ENCODE assay signal across 15 cellular contexts in the genomic region with DNA sequence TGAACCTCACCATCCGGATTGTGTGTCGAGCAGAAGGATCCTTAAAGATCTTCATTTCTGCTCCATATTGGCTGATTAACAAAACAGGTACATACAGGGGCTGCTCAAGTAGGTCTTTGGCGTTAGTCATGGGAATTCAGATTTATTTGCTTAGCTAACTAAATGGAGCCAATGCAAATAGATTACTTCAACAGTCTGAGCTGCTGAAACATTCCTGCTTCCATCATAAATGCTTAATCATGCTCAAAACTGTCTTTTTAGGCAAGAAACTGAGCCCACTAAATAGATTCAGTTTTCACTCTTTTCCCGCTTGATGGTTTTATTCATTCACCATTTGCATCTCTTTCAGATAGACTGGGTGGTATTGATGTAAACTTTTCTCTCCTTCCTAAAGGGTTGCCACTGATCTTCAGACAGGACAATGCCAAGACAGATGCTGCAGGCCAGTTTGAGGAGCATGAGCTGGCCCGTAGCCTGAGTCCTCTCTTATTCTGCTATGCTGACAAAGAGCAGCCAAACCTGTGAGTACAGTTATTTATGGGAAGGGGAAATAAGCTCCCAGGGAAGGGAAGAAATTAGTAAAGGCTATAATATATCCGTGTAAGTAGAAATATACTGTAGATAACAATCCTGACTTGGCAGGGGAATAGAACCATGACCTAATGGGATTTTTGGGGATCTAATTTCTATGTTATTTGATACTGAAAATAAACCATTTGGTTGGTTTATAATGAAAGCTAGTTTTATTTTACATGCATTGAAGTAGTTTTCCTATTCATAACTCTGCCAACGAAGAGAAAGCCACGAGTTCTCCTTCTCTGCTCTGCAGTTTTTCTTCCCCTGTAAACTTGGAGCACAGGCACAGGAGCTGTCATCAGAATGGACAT.
DNase-seq lines count a peak whose midpoint lies in the region; ATAC-seq and TF ChIP-seq lines count a peak whose summit lies in the region.
"Had no signal": no experiment of that assay in that cellular context is flagged by ENCODE, and none has a peak within 500 bp of the region (broad histone marks: within the 10 kb centered on the region; RNA-seq: fewer than 3 reads in every experiment).

No MANE protein-coding gene starts in this region.

- peak overlapping the region; percentile 25 for H3K27ac ChIP-seq in psoas muscle
- H3K27ac ChIP-seq in effector memory CD4-positive, alpha-beta T cell (ENCODE audit: insufficient read depth, low read length, poor library complexity, severe bottlenecking): no peak overlapping the region

- peaks cover 12% of the 10 kb centered on the region for H3K4me1 ChIP-seq in psoas muscle
- H3K4me1 ChIP-seq in effector memory CD4-positive, alpha-beta T cell (ENCODE audit: control insufficient read depth, insufficient read depth, low read length, poor library complexity, severe bottlenecking): no peaks in the 10 kb centered on the region
- H3K4me1 ChIP-seq: BE2C had no signal

- H3K36me3 Mint-ChIP-seq in activated naive CD4-positive, alpha-beta T cell treated with anti-CD3 and anti-CD28 coated beads, Interleukin-2, amount 50 U/mL, for 72 hours: peaks cover 9 to 22% of the 10 kb centered on the region in 2 donors

- H3K36me3 ChIP-seq in psoas muscle (ENCODE audit: insufficient read depth in 1 of 2, low read depth in 1 of 2): peaks cover 15 to 89% of the 10 kb centered on the region in 2 donors
- H3K36me3 ChIP-seq in effector memory CD4-positive, alpha-beta T cell (ENCODE audit: control insufficient read depth, insufficient read depth, low read length): peaks cover 32% of the 10 kb centered on the region
- H3K36me3 ChIP-seq: BE2C had no signal

- WGBS in psoas muscle, 3 donors: 52 to 58% (median 54%) methylated on average over 8 of the region's 8 CpGs

- DNase-seq in DMS53 (lab: John Stamatoyannopoulos, UW): peak; percentile 86
- peak; percentile 54 to 60 for DNase-seq in SHP77 (lab: John Stamatoyannopoulos, UW)
- DNase-seq in fibroblast of the aortic adventitia (ENCODE audit: low read depth): peak; percentile 75
- no peak for DNase-seq in psoas muscle
- no peak for DNase-seq in activated naive CD4-positive, alpha-beta T cell treated with anti-CD3 and anti-CD28 coated beads, Interleukin-2, amount 50 U/mL, for 72 hours (ENCODE audit: low spot score in 2 of 2)
- DNase-seq in globus pallidus (ENCODE audit: low spot score): no peak
- DNase-seq in effector memory CD4-positive, alpha-beta T cell: no peak
- DNase-seq: activated CD8-positive, alpha-beta memory T cell treated with anti-CD3 and anti-CD28 coated beads, Interleukin-2, amount 50 U/mL, for 48 hours; BE2C; immature natural killer cell; MM.1S; naive thymus-derived CD8-positive, alpha-beta T cell; NCI-H526 had no signal

- ATAC-seq in psoas muscle (peak; percentile 34 to 76 (median 66)), HG03469 (IDR thresholded peaks at IDR 0.05; ENCODE audit: unreplicated experiment) (no peak)
- no peak for ATAC-seq in activated naive CD4-positive, alpha-beta T cell treated with anti-CD3 and anti-CD28 coated beads, Interleukin-2, amount 50 U/mL, for 72 hours
- ATAC-seq: naive thymus-derived CD8-positive, alpha-beta T cell; WTC11 had no signal

- no peaks in the 10 kb centered on the region for H3K27me3 ChIP-seq in psoas muscle (ENCODE audit: insufficient read depth in 3 of 3, low read length in 2 of 3)
- no peaks in the 10 kb centered on the region for H3K27me3 ChIP-seq in effector memory CD4-positive, alpha-beta T cell (replicated peaks; ENCODE audit: control insufficient read depth, insufficient read depth, low read length, poor library complexity, severe bottlenecking)
- H3K27me3 ChIP-seq: BE2C had no signal

- no peak overlapping the region for H3K27ac Mint-ChIP-seq in activated naive CD4-positive, alpha-beta T cell treated with anti-CD3 and anti-CD28 coated beads, Interleukin-2, amount 50 U/mL, for 72 hours
- H3K27ac Mint-ChIP-seq: WTC11 had no signal

- no peaks in the 10 kb centered on the region for H3K9me3 ChIP-seq in psoas muscle
- no peaks in the 10 kb centered on the region for H3K9me3 ChIP-seq in effector memory CD4-positive, alpha-beta T cell (ENCODE audit: control insufficient read depth, low read length)
- H3K9me3 ChIP-seq: BE2C had no signal

- intact Hi-C loops in psoas muscle (cut with DNase I): no loop called here

- H3K9me3 Mint-ChIP-seq in activated naive CD4-positive, alpha-beta T cell treated with anti-CD3 and anti-CD28 coated beads, Interleukin-2, amount 50 U/mL, for 72 hours: no peaks in the 10 kb centered on the region
- H3K9me3 Mint-ChIP-seq: immature natural killer cell; naive thymus-derived CD8-positive, alpha-beta T cell; WTC11 had no signal

- no peak overlapping the region for H3K4me3 ChIP-seq in fibroblast of the aortic adventitia (ENCODE audit: low read depth, low read length)
- no peak overlapping the region for H3K4me3 ChIP-seq in psoas muscle
- H3K4me3 ChIP-seq in effector memory CD4-positive, alpha-beta T cell (ENCODE audit: insufficient read depth, low read depth, low read length, poor library complexity, severe bottlenecking): no peak overlapping the region

- no peak for TF ChIP-seq CTCF in fibroblast of the aortic adventitia (IDR thresholded peaks at IDR 0.05; ENCODE audit: insufficient read depth, low read length)
- no peak for TF ChIP-seq CTCF in psoas muscle (IDR thresholded peaks at IDR 0.05)

Comparison
In these comparisons a context has a peak if more than half of its experiments do, and no peak if none do; other contexts are left out.
1. DNase-seq: peak in DMS53 (single experiment), SHP77 (2 of 2) and fibroblast of the aortic adventitia (single experiment); none in psoas muscle (0 of 2), activated naive CD4-positive, alpha-beta T cell treated with anti-CD3 and anti-CD28 coated beads, Interleukin-2, amount 50 U/mL, for 72 hours (0 of 2), globus pallidus (single experiment) and effector memory CD4-positive, alpha-beta T cell (0 of 3).
2. ATAC-seq: peak in psoas muscle (4 of 4); none in activated naive CD4-positive, alpha-beta T cell treated with anti-CD3 and anti-CD28 coated beads, Interleukin-2, amount 50 U/mL, for 72 hours (0 of 2) and HG03469 (single experiment).